Comparison of ENCODE assay signal across 10 cellular contexts in the genomic region with DNA sequence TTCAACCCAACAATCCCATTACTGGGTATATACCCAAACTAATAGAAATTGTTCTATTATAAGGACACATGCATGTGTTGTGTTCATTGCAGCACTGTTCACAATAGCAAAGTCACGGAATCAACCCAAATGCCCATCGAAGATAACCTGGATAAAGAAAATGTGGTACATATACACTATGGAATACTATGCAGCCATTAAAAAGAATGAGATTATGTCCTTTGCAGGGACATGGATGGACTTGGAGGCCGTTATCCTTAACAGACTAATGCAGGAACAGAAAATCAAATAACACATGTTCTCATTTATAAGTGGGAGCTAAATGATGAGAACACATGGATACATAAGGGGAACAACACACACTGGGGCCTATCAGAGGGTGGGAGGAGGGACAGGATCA.
"Had no signal": no experiment of that assay in that cellular context is flagged by ENCODE, and none has a peak within 500 bp of the region (broad histone marks: within the 10 kb centered on the region; RNA-seq: fewer than 3 reads in every experiment).

No MANE protein-coding gene starts in this region.

- H3K27ac ChIP-seq: GM23248 had no signal

- H3K4me1 Mint-ChIP-seq: GM23338 had no signal

- H3K4me1 ChIP-seq: HAP-1 had no signal

- H3K4me3 Mint-ChIP-seq: GM23338, HFFc6 had no signal

- H3K9me3 ChIP-seq: HAP-1 had no signal

- FAIRE-seq: H1, H54 had no signal

- H3K27ac Mint-ChIP-seq: GM23338, HFFc6 had no signal

- H3K9ac ChIP-seq: GM23248 had no signal

- H3K4me3 ChIP-seq: GM23248, GM23338, HAP-1 had no signal

- H3K9me3 Mint-ChIP-seq: GM23338, HFFc6 had no signal

- H3K4me2 ChIP-seq: GM23338 had no signal

- ATAC-seq: GM23338, HCT116 had no signal

- H2AFZ ChIP-seq: GM23248, GM23338 had no signal

- DNase-seq: GM23248, GOT3, H7, HCEC 1CT, HFFc6 had no signal
